Comparison of ENCODE assay signal across 28 cellular contexts in the genomic region with DNA sequence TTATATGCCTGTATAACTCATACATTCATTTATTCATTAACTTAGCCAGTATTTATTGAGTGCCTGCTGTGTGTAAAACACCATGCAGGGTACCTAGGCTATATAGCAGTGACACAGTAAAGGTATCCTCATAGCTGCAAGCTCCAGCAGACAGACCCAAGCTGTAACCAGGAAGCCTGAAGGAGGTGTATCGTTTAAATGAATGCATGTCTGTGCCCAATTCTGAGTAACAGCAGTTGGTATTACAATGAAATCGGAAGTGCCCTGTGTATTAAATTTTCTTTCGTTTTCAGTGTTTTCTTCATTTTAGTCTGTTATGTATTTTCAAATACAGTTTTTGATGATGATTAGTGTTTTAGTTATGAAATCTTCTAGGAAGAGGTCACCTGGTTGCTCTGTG.
"Had no signal": no experiment of that assay in that cellular context is flagged by ENCODE, and none has a peak within 500 bp of the region (broad histone marks: within the 10 kb centered on the region; RNA-seq: fewer than 3 reads in every experiment).

No MANE protein-coding gene starts in this region.

- H3K36me3 ChIP-seq: left lung, ovary, right atrium auricular region, right lobe of liver, suprapubic skin, thoracic aorta, tibial artery, upper lobe of right lung had no signal

- H3K9me3 ChIP-seq: left lung, mucosa of descending colon, ovary, right atrium auricular region, right lobe of liver, suprapubic skin, thoracic aorta, tibial artery, upper lobe of right lung had no signal

- H3K27me3 ChIP-seq: left lung, ovary, right atrium auricular region, right lobe of liver, suprapubic skin, tibial artery, upper lobe of right lung had no signal

- H3K27me3 Mint-ChIP-seq: naive thymus-derived CD8-positive, alpha-beta T cell; progenitor cell of endocrine pancreas; stimulated activated naive B cell treated with anti-CD40 and anti-IgM and Interleukin-4, amounts not matched to agents 10 μg/mL and 1 μg/mL and 100 μg/mL, for 72 hours had no signal

- DNase-seq: hippocampal formation; kidney glomerular epithelial cell; left colon; left lung; mesendoderm; midbrain; mucosa of descending colon; naive thymus-derived CD8-positive, alpha-beta T cell; nucleus accumbens; ovary; right lobe of liver; stimulated activated CD4-positive, alpha-beta T cell treated with anti-CD3 and anti-CD28 coated beads, Interleukin-1b, Interleukin-23, amount 100 ng/mL, for 48 hours; stimulated activated CD4-positive, alpha-beta T cell treated with anti-CD3 and anti-CD28 coated beads, Interleukin-2, amount 100 ng/mL, for 48 hours; stimulated activated CD4-positive, alpha-beta T cell treated with anti-CD3 and anti-CD28 coated beads, Interleukin-4, amount 100 ng/mL, for 4 hours; stimulated activated CD8-positive, alpha-beta memory T cell treated with anti-CD3 and anti-CD28 coated beads, Interleukin-4, amount 100 ng/mL, for 48 hours; stimulated activated naive B cell treated with anti-CD40 and anti-IgM and Interleukin-4, amounts not matched to agents 10 μg/mL and 1 μg/mL and 100 μg/mL, for 72 hours; stimulated activated naive CD8-positive, alpha-beta T cell treated with anti-CD3 and anti-CD28 coated beads, Interleukin-15, Interleukin-2, amounts not matched to agents 100 U/mL and 50 U/mL, for 24 hours; tibial artery; trophoblast cell; upper lobe of right lung had no signal

- H3K4me3 Mint-ChIP-seq: naive thymus-derived CD8-positive, alpha-beta T cell; nephron; neural crest cell; stimulated activated naive B cell treated with anti-CD40 and anti-IgM and Interleukin-4, amounts not matched to agents 10 μg/mL and 1 μg/mL and 100 μg/mL, for 72 hours had no signal

- H3K27ac ChIP-seq: left lung, ovary, right atrium auricular region, right lobe of liver, suprapubic skin, thoracic aorta, tibial artery, upper lobe of right lung had no signal

- H3K4me3 ChIP-seq: left lung, lung, mucosa of descending colon, ovary, right atrium auricular region, right lobe of liver, smooth muscle cell, suprapubic skin, thoracic aorta, tibial artery, upper lobe of right lung had no signal

- H3K4me2 ChIP-seq: smooth muscle cell had no signal

- H3K9me3 Mint-ChIP-seq: naive thymus-derived CD8-positive, alpha-beta T cell; nephron; stimulated activated naive B cell treated with anti-CD40 and anti-IgM and Interleukin-4, amounts not matched to agents 10 μg/mL and 1 μg/mL and 100 μg/mL, for 72 hours had no signal

- ATAC-seq: left colon; left lung; mucosa of descending colon; naive thymus-derived CD8-positive, alpha-beta T cell; right lobe of liver; stimulated activated naive B cell treated with anti-CD40 and anti-IgM and Interleukin-4, amounts not matched to agents 10 μg/mL and 1 μg/mL and 100 μg/mL, for 72 hours; stimulated activated naive CD8-positive, alpha-beta T cell treated with anti-CD3 and anti-CD28 coated beads, Interleukin-15, Interleukin-2, amounts not matched to agents 100 U/mL and 50 U/mL, for 24 hours; upper lobe of right lung had no signal

- H3K27ac Mint-ChIP-seq: nephron; progenitor cell of endocrine pancreas; stimulated activated naive B cell treated with anti-CD40 and anti-IgM and Interleukin-4, amounts not matched to agents 10 μg/mL and 1 μg/mL and 100 μg/mL, for 72 hours had no signal
